In genomic region chr5:90709323-90710148, GRCh38 we compare ENCODE assay signal across 8 cellular contexts.
DNase-seq lines count a peak whose midpoint lies in the region; ATAC-seq and TF ChIP-seq lines count a peak whose summit lies in the region.

No MANE protein-coding gene starts in this region.

- ATAC-seq in GM18909 (IDR thresholded peaks at IDR 0.05; ENCODE audit: poor library complexity, unreplicated experiment) (peak; percentile 78), HG03460 (IDR thresholded peaks at IDR 0.05; ENCODE audit: unreplicated experiment) (peak; percentile 54), GM19324 (IDR thresholded peaks at IDR 0.05; ENCODE audit: low FRiP score, unreplicated experiment) (no peak)

- DNase-seq in DMS 273 (lab: John Stamatoyannopoulos, UW; ENCODE audit: unreplicated experiment) (peak; percentile 64), SHP77 (lab: John Stamatoyannopoulos, UW) (peak; percentile 35 to 44), fibroblast of gingiva (ENCODE audit: low read depth) (peak; percentile 7), osteocyte (ENCODE audit: extremely low spot score, unreplicated experiment) (no peak)
- no peak for DNase-seq in activated CD8-positive, alpha-beta memory T cell treated with anti-CD3 and anti-CD28 coated beads for 24 hours

- TF ChIP-seq CTCF in osteocyte (IDR thresholded peaks at IDR 0.05), result peak; percentile 74

- no peaks in the 10 kb centered on the region for H3K4me1 Mint-ChIP-seq in osteocyte (ENCODE audit: unreplicated experiment)

- no peak overlapping the region for H3K4me3 Mint-ChIP-seq in osteocyte (ENCODE audit: unreplicated experiment)

- peaks cover 17% of the 10 kb centered on the region for H3K27me3 Mint-ChIP-seq in osteocyte (ENCODE audit: unreplicated experiment)

- no peaks in the 10 kb centered on the region for H3K9me3 Mint-ChIP-seq in osteocyte (ENCODE audit: unreplicated experiment)

- H3K27ac Mint-ChIP-seq in osteocyte (ENCODE audit: unreplicated experiment), result no peak overlapping the region

- H3K36me3 Mint-ChIP-seq in osteocyte (ENCODE audit: unreplicated experiment), result no peaks in the 10 kb centered on the region

Comparison
In these comparisons a context has a peak if more than half of its experiments do, and no peak if none do; other contexts are left out.
1. DNase-seq: peak in DMS 273 (single experiment), SHP77 (2 of 2) and fibroblast of gingiva (single experiment); none in osteocyte (single experiment) and activated CD8-positive, alpha-beta memory T cell treated with anti-CD3 and anti-CD28 coated beads for 24 hours (single experiment).